Comparison of ENCODE assay signal across 1 cellular context in genomic region chr14:55051165-55051425, GRCh38.
TF ChIP-seq lines count a peak whose summit lies in the region.

No MANE protein-coding gene starts in this region.

TF ChIP-seq in K562, 482 proteins besides CTCF, POLR2A, EP300 and RAD21 (continued from another document):
- TF ChIP-seq RREB1 (CRISPR knock-in tag; IDR thresholded peaks at IDR 0.05) (no peak), TAF15 (IDR thresholded peaks at IDR 0.05; ENCODE audit: low read depth, low read length) (no peak), CEBPZ (IDR thresholded peaks at IDR 0.05; ENCODE audit: borderline replicate concordance, low read depth, low read length) (no peak), RUNX1 (IDR thresholded peaks at IDR 0.05; ENCODE audit: low read depth) (no peak), ZFX (CRISPR knock-in tag; IDR thresholded peaks at IDR 0.05) (0 out of 2 replicates have a peak, but pooled peaks have one; percentile 90), MECOM (CRISPR knock-in tag; IDR thresholded peaks at IDR 0.05) (no peak), FOXM1 (IDR thresholded peaks at IDR 0.05; ENCODE audit: low read depth) (peak; percentile 22; the same call in 1 of the 2 replicates), FOXM1 (CRISPR knock-in tag; IDR thresholded peaks at IDR 0.05; ENCODE audit: low read depth) (no peak), REST (CRISPR knock-in tag; IDR thresholded peaks at IDR 0.05; ENCODE audit: low read depth) (no peak), ZNF124 (CRISPR knock-in tag; IDR thresholded peaks at IDR 0.05) (no peak), ZNF280B (CRISPR knock-in tag; IDR thresholded peaks at IDR 0.05) (no peak), ESRRA (IDR thresholded peaks at IDR 0.05; ENCODE audit: borderline replicate concordance, low read depth) (no peak), ZNF57 (CRISPR knock-in tag; IDR thresholded peaks at IDR 0.05) (no peak), ZNF23 (CRISPR knock-in tag; IDR thresholded peaks at IDR 0.05) (no peak), MITF (IDR thresholded peaks at IDR 0.05) (no peak), HDAC8 (tag; IDR thresholded peaks at IDR 0.05) (no peak), CGGBP1 (CRISPR knock-in tag; IDR thresholded peaks at IDR 0.05) (no peak), ZNF695 (CRISPR knock-in tag; IDR thresholded peaks at IDR 0.05) (no peak), ZNF324 (CRISPR knock-in tag; IDR thresholded peaks at IDR 0.05) (no peak)
